10 cellular contexts compared by ENCODE assay signal in the genomic region with DNA sequence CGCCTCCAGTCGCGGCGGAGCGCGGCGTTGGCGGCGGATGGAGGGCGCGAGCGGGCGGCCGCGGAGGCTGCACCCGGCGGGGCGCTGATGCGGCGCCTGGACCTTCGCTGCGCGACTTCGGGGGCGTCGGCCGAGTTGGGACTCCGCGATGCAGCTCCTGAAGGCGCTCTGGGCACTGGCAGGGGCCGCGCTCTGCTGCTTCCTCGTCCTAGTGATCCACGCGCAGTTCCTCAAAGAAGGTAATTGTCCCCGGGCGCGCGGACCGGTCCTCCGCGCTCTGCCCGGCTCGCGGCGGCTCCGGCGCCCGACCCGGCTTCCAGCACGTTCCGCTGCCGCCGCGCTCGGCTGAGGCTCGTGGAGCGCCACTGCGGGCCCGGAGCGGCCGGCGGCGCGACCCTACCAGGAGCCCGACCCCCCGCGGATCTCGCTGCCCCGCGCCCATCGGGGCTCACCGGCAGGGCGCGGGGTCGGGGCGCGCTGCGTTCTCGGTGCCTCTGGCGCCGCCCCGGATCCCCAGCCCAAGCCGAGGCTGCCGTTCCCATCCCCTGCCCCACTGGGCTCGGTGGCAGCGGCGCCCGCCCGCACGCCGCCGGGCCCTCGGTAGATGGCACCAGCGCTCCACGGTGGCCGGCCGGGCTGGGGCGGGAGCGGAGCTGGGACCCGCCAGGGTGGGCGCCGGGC.
A peak's percentile ranks its signal among the peaks of the same experiment; 100 is the strongest.
DNase-seq lines count a peak whose midpoint lies in the region; ATAC-seq, FAIRE-seq and TF ChIP-seq lines count a peak whose summit lies in the region.
"Had no signal": no experiment of that assay in that cellular context is flagged by ENCODE, and none has a peak within 500 bp of the region (broad histone marks: within the 10 kb centered on the region; RNA-seq: fewer than 3 reads in every experiment).

No MANE protein-coding gene starts in this region.

- peaks cover 6% of the 10 kb centered on the region for H3K9me3 Mint-ChIP-seq in activated CD4-positive, alpha-beta memory T cell treated with anti-CD3 and anti-CD28 coated beads for 36 hours
- H3K9me3 Mint-ChIP-seq in activated CD4-positive, alpha-beta memory T cell treated with anti-CD3 and anti-CD28 coated beads, Interleukin-2, amount 10 ng/mL, durations not matched to agents 7 days and 5 days, result peaks cover 7% of the 10 kb centered on the region
- no peaks in the 10 kb centered on the region for H3K9me3 Mint-ChIP-seq in type B pancreatic cell
- peaks cover 10% of the 10 kb centered on the region for H3K9me3 Mint-ChIP-seq in activated naive CD4-positive, alpha-beta T cell treated with anti-CD3 and anti-CD28 coated beads for 36 hours

- peaks cover 35% of the 10 kb centered on the region for H3K4me1 ChIP-seq in HepG2 (ENCODE audit: insufficient read depth, low read length)

- peaks cover 2% of the 10 kb centered on the region for H3K36me3 Mint-ChIP-seq in activated CD4-positive, alpha-beta memory T cell treated with anti-CD3 and anti-CD28 coated beads for 36 hours
- H3K36me3 Mint-ChIP-seq in activated CD4-positive, alpha-beta memory T cell treated with anti-CD3 and anti-CD28 coated beads, Interleukin-2, amount 10 ng/mL, durations not matched to agents 7 days and 5 days (ENCODE audit: low read depth), result peaks cover 3% of the 10 kb centered on the region
- H3K36me3 Mint-ChIP-seq in type B pancreatic cell, result no peaks in the 10 kb centered on the region
- H3K36me3 Mint-ChIP-seq in activated naive CD4-positive, alpha-beta T cell treated with anti-CD3 and anti-CD28 coated beads for 36 hours (ENCODE audit: low read depth), result no peaks in the 10 kb centered on the region

- no peaks in the 10 kb centered on the region for H3K79me2 ChIP-seq in HepG2 (ENCODE audit: insufficient read depth, low read length)

- peaks cover 23% of the 10 kb centered on the region for H3K27me3 Mint-ChIP-seq in activated CD4-positive, alpha-beta memory T cell treated with anti-CD3 and anti-CD28 coated beads for 36 hours
- peaks cover 20% of the 10 kb centered on the region for H3K27me3 Mint-ChIP-seq in activated CD4-positive, alpha-beta memory T cell treated with anti-CD3 and anti-CD28 coated beads, Interleukin-2, amount 10 ng/mL, durations not matched to agents 7 days and 5 days
- H3K27me3 Mint-ChIP-seq in type B pancreatic cell, result peaks cover 35% of the 10 kb centered on the region
- H3K27me3 Mint-ChIP-seq in activated naive CD4-positive, alpha-beta T cell treated with anti-CD3 and anti-CD28 coated beads for 36 hours (ENCODE audit: low read depth), result peaks cover 25% of the 10 kb centered on the region

- no peak; the same call in 1 of the 2 replicates for TF ChIP-seq RAD21 in HepG2 (CRISPR knock-in tag; IDR thresholded peaks at IDR 0.05)

- peak; percentile 14 for DNase-seq in activated CD4-positive, alpha-beta memory T cell treated with anti-CD3 and anti-CD28 coated beads for 36 hours
- no peak for DNase-seq in activated CD4-positive, alpha-beta memory T cell treated with anti-CD3 and anti-CD28 coated beads, Interleukin-2, amount 10 ng/mL, durations not matched to agents 7 days and 5 days
- DNase-seq in astrocyte of the hippocampus (ENCODE audit: low read depth, low spot score), result peak; percentile 73
- no peak for DNase-seq in HepG2 (ENCODE audit: low spot score)
- peak; percentile 81 for DNase-seq in type B pancreatic cell (ENCODE audit: extremely low spot score, unreplicated experiment)
- no peak for DNase-seq in GF-D8 (lab: John Stamatoyannopoulos, UW)
- DNase-seq in activated naive CD4-positive, alpha-beta T cell treated with anti-CD3 and anti-CD28 coated beads for 36 hours, result no peak
- DNase-seq in NCI-H1048 (lab: John Stamatoyannopoulos, UW), result no peak
- DNase-seq: activated effector memory CD4-positive, alpha-beta T cell treated with Interleukin-2 at 50 U/mL for 16 hours had no signal

- H3K4me2 ChIP-seq in HepG2 (ENCODE audit: low read depth, low read length), result peak overlapping the region; percentile 32; the same call in 1 of the 2 replicates

- peaks cover 3% of the 10 kb centered on the region; the same call in 1 of the 2 replicates for H4K20me1 ChIP-seq in HepG2 (ENCODE audit: insufficient read depth, low read length)

- no peak for TF ChIP-seq POLR2A in HepG2 (IDR thresholded peaks at IDR 0.05; ENCODE audit: insufficient read depth in 1 of 2, low read depth in 2 of 2, low read length in 2 of 2)

- intact Hi-C loops in activated CD4-positive, alpha-beta memory T cell treated with anti-CD3 and anti-CD28 coated beads for 36 hours (cut with micrococcal nuclease), result no loop called here
- intact Hi-C loops in HepG2 (cut with micrococcal nuclease; ENCODE audit: unreplicated experiment), result loop anchor here (5.0 kb wide), 3 partner anchors 86 to 731 kb away; no protein-coding TSS in a partner anchor
- intact Hi-C loops in activated naive CD4-positive, alpha-beta T cell treated with anti-CD3 and anti-CD28 coated beads for 36 hours (cut with micrococcal nuclease), result no loop called here

- no peak overlapping the region for H3K4me3 Mint-ChIP-seq in activated CD4-positive, alpha-beta memory T cell treated with anti-CD3 and anti-CD28 coated beads for 36 hours
- no peak overlapping the region for H3K4me3 Mint-ChIP-seq in activated CD4-positive, alpha-beta memory T cell treated with anti-CD3 and anti-CD28 coated beads, Interleukin-2, amount 10 ng/mL, durations not matched to agents 7 days and 5 days
- no peak overlapping the region for H3K4me3 Mint-ChIP-seq in type B pancreatic cell
- H3K4me3 Mint-ChIP-seq in activated naive CD4-positive, alpha-beta T cell treated with anti-CD3 and anti-CD28 coated beads for 36 hours, result no peak overlapping the region

- H3K36me3 ChIP-seq in HepG2 (replicated peaks in 1 of 2; ENCODE audit: control insufficient read depth in 1 of 2, insufficient read depth in 2 of 2, low read length in 2 of 2), result no peaks in the 10 kb centered on the region

- TF ChIP-seq CTCF in HepG2 (CRISPR knock-in tag; IDR thresholded peaks at IDR 0.05) (peak; percentile 67; the same call in 1 of the 2 replicates), type B pancreatic cell (conservative IDR thresholded peaks at IDR 0.05) (peak; percentile 84)

- CTCF ChIA-PET in activated CD4-positive, alpha-beta memory T cell treated with anti-CD3 and anti-CD28 coated beads for 36 hours (lab: Charles Lee), result no interaction called here
- CTCF ChIA-PET in activated CD4-positive, alpha-beta memory T cell treated with anti-CD3 and anti-CD28 coated beads, Interleukin-2, amount 10 ng/mL, durations not matched to agents 7 days and 5 days (lab: Charles Lee), result no interaction called here
- CTCF ChIA-PET in HepG2 (lab: Yijun Ruan, JAX; ENCODE audit: low intra/inter-chr PET ratio, low total read pairs), result no interaction called here
- CTCF ChIA-PET in activated naive CD4-positive, alpha-beta T cell treated with anti-CD3 and anti-CD28 coated beads for 36 hours (lab: Charles Lee), result no interaction called here

- FAIRE-seq in HepG2 (lab: Jason Lieb, UNC), result no peak

- POLR2A ChIA-PET in activated CD4-positive, alpha-beta memory T cell treated with anti-CD3 and anti-CD28 coated beads for 36 hours (lab: Charles Lee), result no interaction called here
- POLR2A ChIA-PET in activated CD4-positive, alpha-beta memory T cell treated with anti-CD3 and anti-CD28 coated beads, Interleukin-2, amount 10 ng/mL, durations not matched to agents 7 days and 5 days (lab: Charles Lee), result no interaction called here
- POLR2A ChIA-PET in HepG2 (lab: Yijun Ruan, JAX), result no interaction called here

- no TSS peak for BruUV-seq in HepG2 (replicated peaks; lab: Mats Ljungman, UMichigan)

- no peak overlapping the region for H3K9ac ChIP-seq in HepG2 (ENCODE audit: insufficient read depth, low read depth, low read length)

- peak; percentile 29 for ATAC-seq in HepG2

- no peak overlapping the region for H3K4me3 ChIP-seq in HepG2 (replicated peaks in 1 of 3; ENCODE audit: insufficient read depth in 1 of 3, low read depth in 2 of 3, low read length in 3 of 3)
- H3K4me3 ChIP-seq: lung had no signal

- 68% methylated on average over 34 of the region's 103 CpGs for WGBS in HepG2 (ENCODE audit: low lambda C conversion rate)

- in situ Hi-C loops in HepG2 (cut with HindIII; ENCODE audit: extremely low pct_ligation_motif_present, low pct_unique_long_range_greater_than_20kb), result no loop called here

- no peak overlapping the region for H3K27ac ChIP-seq in HepG2 (ENCODE audit: extremely low read length, insufficient read depth, low read length)

- H3K27me3 ChIP-seq in HepG2 (ENCODE audit: control insufficient read depth in 1 of 2, insufficient read depth in 2 of 2, low read length in 2 of 2), result peaks cover 2 to 15% of the 10 kb centered on the region in 2 experiments; a peak in 3 of 5 replicates

- H3K9me3 ChIP-seq in HepG2 (ENCODE audit: low read length), result no peaks in the 10 kb centered on the region

- H2AFZ ChIP-seq in HepG2 (ENCODE audit: low read length), result no peak overlapping the region

- TF ChIP-seq EP300 in HepG2 (IDR thresholded peaks at IDR 0.05; ENCODE audit: low read depth in 2 of 2, low read length in 2 of 2) (no peak), HepG2 (CRISPR knock-in tag; IDR thresholded peaks at IDR 0.05; ENCODE audit: borderline replicate concordance) (no peak)

- H3K4me1 Mint-ChIP-seq in activated CD4-positive, alpha-beta memory T cell treated with anti-CD3 and anti-CD28 coated beads for 36 hours (ENCODE audit: low read depth), result peaks cover 2% of the 10 kb centered on the region
- H3K4me1 Mint-ChIP-seq in activated CD4-positive, alpha-beta memory T cell treated with anti-CD3 and anti-CD28 coated beads, Interleukin-2, amount 10 ng/mL, durations not matched to agents 7 days and 5 days, result peaks cover 2% of the 10 kb centered on the region
- H3K4me1 Mint-ChIP-seq in type B pancreatic cell (ENCODE audit: unreplicated experiment), result peaks cover 12% of the 10 kb centered on the region
- H3K4me1 Mint-ChIP-seq in activated naive CD4-positive, alpha-beta T cell treated with anti-CD3 and anti-CD28 coated beads for 36 hours (ENCODE audit: low read depth), result peaks cover 2% of the 10 kb centered on the region

- no peak overlapping the region for H3K27ac Mint-ChIP-seq in activated CD4-positive, alpha-beta memory T cell treated with anti-CD3 and anti-CD28 coated beads for 36 hours
- H3K27ac Mint-ChIP-seq in activated CD4-positive, alpha-beta memory T cell treated with anti-CD3 and anti-CD28 coated beads, Interleukin-2, amount 10 ng/mL, durations not matched to agents 7 days and 5 days, result no peak overlapping the region
- no peak overlapping the region for H3K27ac Mint-ChIP-seq in type B pancreatic cell
- H3K27ac Mint-ChIP-seq in activated naive CD4-positive, alpha-beta T cell treated with anti-CD3 and anti-CD28 coated beads for 36 hours, result no peak overlapping the region

Comparison
In these comparisons a context has a peak if more than half of its experiments do, and no peak if none do; other contexts are left out.
1. DNase-seq: peak in activated CD4-positive, alpha-beta memory T cell treated with anti-CD3 and anti-CD28 coated beads for 36 hours (single experiment), astrocyte of the hippocampus (single experiment) and type B pancreatic cell (single experiment); none in activated CD4-positive, alpha-beta memory T cell treated with anti-CD3 and anti-CD28 coated beads, Interleukin-2, amount 10 ng/mL, durations not matched to agents 7 days and 5 days (single experiment), HepG2 (single experiment), GF-D8 (single experiment), activated naive CD4-positive, alpha-beta T cell treated with anti-CD3 and anti-CD28 coated beads for 36 hours (single experiment) and NCI-H1048 (single experiment).